Comparison of ENCODE assay signal across 8 cellular contexts in genomic region chr2:191049728-191050639, GRCh38. TPM values are rescaled to one million over a fixed set of nuclear protein-coding genes. Genes with fewer than 3 reads are reported as not detected.
DNase-seq lines count a peak whose midpoint lies in the region; ATAC-seq, FAIRE-seq and TF ChIP-seq lines count a peak whose summit lies in the region.

No MANE protein-coding gene starts in this region.

- intact Hi-C loops in posterior vena cava (cut with DNase I), result no loop called here

- peak; percentile 26 for DNase-seq in GM13976 (ENCODE audit: low spot score)
- peak; percentile 71 for DNase-seq in NCI-H2227 treated with DMSO at 0.1 percent for 48 hours (lab: John Stamatoyannopoulos, UW)
- no peak for DNase-seq in posterior vena cava (ENCODE audit: low spot score)
- DNase-seq in foreskin melanocyte, result no peak
- no peak for DNase-seq in SIG-M5 treated with dmso at 0.1 percent for 504 hours (lab: John Stamatoyannopoulos, UW; ENCODE audit: unreplicated experiment)
- DNase-seq in ureter (ENCODE audit: low spot score), result no peak

- peak; percentile 77 for ATAC-seq in HG02610 (IDR thresholded peaks at IDR 0.05; ENCODE audit: unreplicated experiment)

- peak; percentile 89 for FAIRE-seq in islet of Langerhans (lab: Jason Lieb, UNC)

- in situ Hi-C loops in GM13976 (cut with MboI; ENCODE audit: low sequenced_read_pairs, unreplicated experiment), result loop anchor here (10.0 to 25.0 kb wide), 2 partner anchors 105 to 462 kb away; partner anchors contain the start of gene STAT4

- no peak for TF ChIP-seq CTCF in GM13976 (IDR thresholded peaks at IDR 0.05; ENCODE audit: borderline replicate concordance, control extremely low read depth, extremely low read depth, insufficient read depth, missing control alignments)

RNA-seq across cellular contexts. Expression of gene STAT1, which starts 36.0 kb away (rescaled TPM):
- total RNA-seq in posterior vena cava (10 to 100 TPM; 57.9 to 88.4 TPM), ureter (84.1 TPM)

Comparison
In these comparisons a context has a peak if more than half of its experiments do, and no peak if none do; other contexts are left out.
1. DNase-seq: peak in GM13976 (single experiment) and NCI-H2227 treated with DMSO at 0.1 percent for 48 hours (single experiment); none in posterior vena cava (single experiment), foreskin melanocyte (single experiment), SIG-M5 treated with dmso at 0.1 percent for 504 hours (single experiment) and ureter (single experiment).